14 cellular contexts compared by ENCODE assay signal in genomic region chr5:181158869-181159268, GRCh38. TPM values are rescaled to one million over a fixed set of nuclear protein-coding genes. Genes with fewer than 3 reads are reported as not detected.
DNase-seq lines count a peak whose midpoint lies in the region; ATAC-seq and TF ChIP-seq lines count a peak whose summit lies in the region.
"Had no signal": no experiment of that assay in that cellular context is flagged by ENCODE, and none has a peak within 500 bp of the region (broad histone marks: within the 10 kb centered on the region; RNA-seq: fewer than 3 reads in every experiment).

No MANE protein-coding gene starts in this region.

- H3K27me3 ChIP-seq in HCT116 (ENCODE audit: insufficient read depth, low read length), result no peaks in the 10 kb centered on the region
- H3K27me3 ChIP-seq in Panc1 (ENCODE audit: control insufficient read depth, insufficient read depth, low read length), result no peaks in the 10 kb centered on the region

- peak overlapping the region; percentile 49 for H2AFZ ChIP-seq in HCT116 (ENCODE audit: low read depth, low read length, poor library complexity, severe bottlenecking)
- H2AFZ ChIP-seq: GM23338 had no signal

- peak overlapping the region; percentile 13 for H3K27ac Mint-ChIP-seq in endothelial cell (ENCODE audit: unreplicated experiment)
- H3K27ac Mint-ChIP-seq in stimulated activated memory B cell treated with anti-CD40 and anti-IgM and Interleukin-4, amounts not matched to agents 10 μg/mL and 1 μg/mL and 100 μg/mL, for 72 hours, result peak overlapping the region; percentile 78

- peaks cover 14% of the 10 kb centered on the region for H3K27me3 Mint-ChIP-seq in endothelial cell (ENCODE audit: unreplicated experiment)
- H3K27me3 Mint-ChIP-seq in stimulated activated memory B cell treated with anti-CD40 and anti-IgM and Interleukin-4, amounts not matched to agents 10 μg/mL and 1 μg/mL and 100 μg/mL, for 72 hours, result peaks cover 34% of the 10 kb centered on the region

- H3K9me2 ChIP-seq in HCT116 (ENCODE audit: insufficient read depth), result no peaks in the 10 kb centered on the region

- no peak for DNase-seq in HCT116 (ENCODE audit: low read depth, low spot score)
- DNase-seq in Panc1 (ENCODE audit: low read depth, low spot score), result no peak
- DNase-seq in endothelial cell (ENCODE audit: low spot score), result no peak
- DNase-seq in NCI-H1048 (lab: John Stamatoyannopoulos, UW), result no peak
- DNase-seq: SIG-M5 had no signal

- H4K20me1 ChIP-seq in HCT116 (ENCODE audit: insufficient read depth), result no peaks in the 10 kb centered on the region

- no peak for TF ChIP-seq RAD21 in HCT116 (IDR thresholded peaks at IDR 0.05; ENCODE audit: low read depth)

- CTCF ChIA-PET in HCT116 (lab: Charles Lee), result interaction anchor here (0.7 to 1.1 kb wide), 2 partner anchors 115 to 297 kb away, joined by 3 read pairs; no protein-coding TSS in a partner anchor
- CTCF ChIA-PET in Panc1 (lab: Charles Lee), result no interaction called here

- H3K4me1 ChIP-seq in HCT116 (ENCODE audit: control insufficient read depth in 1 of 2, insufficient read depth in 2 of 2, low read length in 2 of 2), result peaks cover 12 to 34% of the 10 kb centered on the region in 2 experiments
- peaks cover 22% of the 10 kb centered on the region for H3K4me1 ChIP-seq in Panc1 (ENCODE audit: control insufficient read depth, insufficient read depth, low read length)

- H3K4me3 ChIP-seq in HCT116 (replicated peaks in 1 of 2; ENCODE audit: low read depth in 1 of 2, low read length in 2 of 2) (no peak overlapping the region), Panc1 (ENCODE audit: low read depth in 2 of 2, low read length in 2 of 2) (0 out of 4 replicates have a peak overlapping the region, but pooled peaks of 1 of the 2 experiments have one; percentile 20)
- H3K4me3 ChIP-seq: GM23338 had no signal

- H3K36me3 ChIP-seq in HCT116 (ENCODE audit: control insufficient read depth in 1 of 2, insufficient read depth in 2 of 2, low read length in 2 of 2), result no peaks in the 10 kb centered on the region
- H3K36me3 ChIP-seq in Panc1 (ENCODE audit: control insufficient read depth, insufficient read depth, low read length), result no peaks in the 10 kb centered on the region

- in situ Hi-C loops in Panc1 (cut with HindIII; ENCODE audit: low pct_unique_long_range_greater_than_20kb, low sequenced_read_pairs), result no loop called here

- TF ChIP-seq CTCF in HCT116 (IDR thresholded peaks at IDR 0.05 in 2 of 3, conservative IDR thresholded peaks at IDR 0.05 in 1 of 3; ENCODE audit: borderline replicate concordance in 1 of 3, insufficient read depth in 1 of 3, low read depth in 2 of 3, low read length in 2 of 3), result no peak
- TF ChIP-seq CTCF in Panc1 (IDR thresholded peaks at IDR 0.05), result no peak
- no peak for TF ChIP-seq CTCF in endothelial cell (IDR thresholded peaks at IDR 0.05; ENCODE audit: unreplicated experiment)

- ATAC-seq in HCT116 (peak; percentile 18), Panc1 (no peak), HG02852 (IDR thresholded peaks at IDR 0.05; ENCODE audit: unreplicated experiment) (no peak), GM21528 (IDR thresholded peaks at IDR 0.05; ENCODE audit: low FRiP score, unreplicated experiment) (no peak)
- ATAC-seq in stimulated activated memory B cell treated with anti-CD40 and anti-IgM and Interleukin-4, amounts not matched to agents 10 μg/mL and 1 μg/mL and 100 μg/mL, for 72 hours, result no peak

- no peak for TF ChIP-seq POLR2A in HCT116 (IDR thresholded peaks at IDR 0.05; ENCODE audit: borderline replicate concordance, extremely low read depth, insufficient read depth, insufficient read length)

- H3K4me3 Mint-ChIP-seq in endothelial cell (ENCODE audit: unreplicated experiment), result no peak overlapping the region
- H3K4me3 Mint-ChIP-seq in stimulated activated memory B cell treated with anti-CD40 and anti-IgM and Interleukin-4, amounts not matched to agents 10 μg/mL and 1 μg/mL and 100 μg/mL, for 72 hours, result no peak overlapping the region

- BruUV-seq in HCT116 (replicated peaks; lab: Mats Ljungman, UMichigan) (no TSS peak), Panc1 (replicated peaks; lab: Mats Ljungman, UMichigan) (no TSS peak)

- no peak overlapping the region for H3K27ac ChIP-seq in HCT116 (ENCODE audit: low read depth, low read length)
- peak overlapping the region; percentile 25; the same call in 1 of the 2 replicates for H3K27ac ChIP-seq in Panc1 (ENCODE audit: low read length)
- H3K27ac ChIP-seq: RWPE1 had no signal

- H3K79me2 ChIP-seq in HCT116 (ENCODE audit: insufficient read depth, low read length), result no peaks in the 10 kb centered on the region

- peak overlapping the region; percentile 17; the same call in 1 of the 2 replicates for H3K4me2 ChIP-seq in HCT116 (ENCODE audit: low read length)
- H3K4me2 ChIP-seq: GM23338 had no signal

- H3K9me3 ChIP-seq in HCT116 (ENCODE audit: control insufficient read depth in 1 of 2, insufficient read depth in 1 of 2, low read depth in 1 of 2, low read length in 2 of 2) (no peaks in the 10 kb centered on the region), Panc1 (ENCODE audit: control insufficient read depth, insufficient read depth, low read depth, low read length) (no peaks in the 10 kb centered on the region)

- RAD21 ChIA-PET in HCT116 (lab: Charles Lee; ENCODE audit: low non-redundant PET in 1 of 2, low total read pairs in 2 of 2, uncharacterized antibody in 2 of 2, unreplicated experiment in 2 of 2), result no interaction called here

- H3K9ac ChIP-seq in HCT116 (ENCODE audit: low read length), result no peak overlapping the region

- POLR2A ChIA-PET in HCT116 (lab: Charles Lee), result no interaction called here
- POLR2A ChIA-PET in Panc1 (lab: Charles Lee), result no interaction called here

- H3K36me3 Mint-ChIP-seq in endothelial cell (ENCODE audit: low read depth, unreplicated experiment), result no peaks in the 10 kb centered on the region
- no peaks in the 10 kb centered on the region for H3K36me3 Mint-ChIP-seq in stimulated activated memory B cell treated with anti-CD40 and anti-IgM and Interleukin-4, amounts not matched to agents 10 μg/mL and 1 μg/mL and 100 μg/mL, for 72 hours
- H3K36me3 Mint-ChIP-seq: T-cell had no signal

- intact Hi-C loops in HCT116 (cut with micrococcal nuclease) (loop anchor here (1.0 to 10.0 kb wide), 3 partner anchors 114 to 375 kb away; partner anchors contain the start of gene BTNL9), Panc1 (cut with micrococcal nuclease; ENCODE audit: unreplicated experiment) (loop anchor here (10.0 kb wide), 1 partner anchor 54 kb away; no protein-coding TSS in a partner anchor)

- no peaks in the 10 kb centered on the region for H3K9me3 Mint-ChIP-seq in endothelial cell (ENCODE audit: unreplicated experiment)
- H3K9me3 Mint-ChIP-seq in stimulated activated memory B cell treated with anti-CD40 and anti-IgM and Interleukin-4, amounts not matched to agents 10 μg/mL and 1 μg/mL and 100 μg/mL, for 72 hours, result peaks cover 7% of the 10 kb centered on the region

- peaks cover 13% of the 10 kb centered on the region for H3K4me1 Mint-ChIP-seq in endothelial cell (ENCODE audit: unreplicated experiment)
- peaks cover 20% of the 10 kb centered on the region for H3K4me1 Mint-ChIP-seq in stimulated activated memory B cell treated with anti-CD40 and anti-IgM and Interleukin-4, amounts not matched to agents 10 μg/mL and 1 μg/mL and 100 μg/mL, for 72 hours

TF ChIP-seq in HCT116, 20 proteins besides CTCF, POLR2A, EP300 and RAD21:
- TF ChIP-seq, protein P1, sequence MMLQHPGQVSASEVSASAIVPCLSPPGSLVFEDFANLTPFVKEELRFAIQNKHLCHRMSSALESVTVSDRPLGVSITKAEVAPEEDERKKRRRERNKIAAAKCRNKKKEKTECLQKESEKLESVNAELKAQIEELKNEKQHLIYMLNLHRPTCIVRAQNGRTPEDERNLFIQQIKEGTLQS (IDR thresholded peaks at IDR 0.05), result no peak
- no peak for TF ChIP-seq ELF1 (IDR thresholded peaks at IDR 0.05; ENCODE audit: borderline replicate concordance, low read depth)

RNA-seq across cellular contexts. Expression of gene OR2V2, which starts 11.5 kb away (rescaled TPM):
- total RNA-seq in HCT116 (2021; ENCODE audit: unreplicated experiment) (not detected), Panc1 (2021; ENCODE audit: unreplicated experiment) (not detected), endothelial cell (ENCODE audit: unreplicated experiment) (not detected)
- 0.02 TPM in 1 of 2 replicates, not detected in the other for polyA plus RNA-seq in HCT116 (2012)
- polyA plus RNA-seq in Panc1 (2012; ENCODE audit: insufficient read length), result not detected
- total RNA-seq: Daoy, GM23338, HT-29, PC-3, T-cell had no signal
- polyA plus RNA-seq: GM23338 had no signal

RNA-seq across cellular contexts. Expression of gene OR2V1, which starts 27.9 kb away (rescaled TPM):
- total RNA-seq in HCT116 (2021; ENCODE audit: unreplicated experiment) (not detected), Panc1 (2021; ENCODE audit: unreplicated experiment) (not detected), endothelial cell (ENCODE audit: unreplicated experiment) (not detected)
- polyA plus RNA-seq in HCT116 (2012), result 0.10 TPM in 1 of 2 replicates, not detected in the other
- polyA plus RNA-seq in Panc1 (2012; ENCODE audit: insufficient read length), result not detected
- total RNA-seq: Daoy, GM23338, HT-29, PC-3, T-cell had no signal
- polyA plus RNA-seq: GM23338 had no signal

RNA-seq across cellular contexts. Expression of gene TRIM7, which starts 46.1 kb away (rescaled TPM):
- 30.2 TPM for total RNA-seq in HCT116 (2021; ENCODE audit: unreplicated experiment)
- 21.9 and 25.3 TPM in 2 replicates for polyA plus RNA-seq in HCT116 (2012)
- total RNA-seq in Panc1 (2021; ENCODE audit: unreplicated experiment), result 25.8 TPM
- polyA plus RNA-seq in Panc1 (2012; ENCODE audit: insufficient read length), result 21.3 TPM
- not detected for total RNA-seq in endothelial cell (ENCODE audit: unreplicated experiment)

Comparison
In these comparisons a context has a peak if more than half of its experiments do, and no peak if none do; other contexts are left out.
1. RNA of gene TRIM7, which starts 46.1 kb away (total RNA-seq): 30.2 TPM in HCT116 (single experiment) and 25.8 TPM in Panc1 (single experiment); not detected in endothelial cell (single experiment); every median in the first group is over 10 times any median in the second.